ENCODE assay signal across 27 cellular contexts in genomic region chr14:72514660-72515025, GRCh38.
"Had no signal": no experiment of that assay in that cellular context is flagged by ENCODE, and none has a peak within 500 bp of the region (broad histone marks: within the 10 kb centered on the region; RNA-seq: fewer than 3 reads in every experiment).

No MANE protein-coding gene starts in this region.

- H3K9me3 ChIP-seq: gastrocnemius medialis, left ventricle myocardium inferior, mucosa of descending colon, neutrophil, ovary, thoracic aorta, uterus had no signal

- DNase-seq: activated CD4-positive, alpha-beta T cell treated with anti-CD3 and anti-CD28 coated beads for 48 hours; activated CD4-positive, alpha-beta T cell treated with anti-CD3 and anti-CD28 coated beads, Interleukin-2, amount 50 U/mL, for 48 hours; activated CD8-positive, alpha-beta memory T cell treated with anti-CD3 and anti-CD28 coated beads for 24 hours; activated effector memory CD4-positive, alpha-beta T cell treated with Interleukin-2 at 50 U/mL for 16 hours; activated naive CD4-positive, alpha-beta T cell treated with Interleukin-2 at 50 U/mL for 16 hours; cerebellar nuclear complex; effector memory CD4-positive, alpha-beta T cell; gastrocnemius medialis; left ventricle myocardium inferior; mucosa of descending colon; ovary; stimulated activated CD4-positive, alpha-beta T cell treated with anti-CD3 and anti-CD28 coated beads, Interleukin-12 subunit alpha, Interleukin-12 subunit beta, amount 100 ng/mL, for 4 hours; stimulated activated CD4-positive, alpha-beta T cell treated with anti-CD3 and anti-CD28 coated beads, Interleukin-4, amount 100 ng/mL, for 1 hour; uterus had no signal

- H3K4me1 ChIP-seq: uterus had no signal

- H3K9me3 Mint-ChIP-seq: natural killer cell treated with Interleukin-12 subunit alpha and Interleukin-12 subunit beta and Interleukin-15 and Interleukin-18, amount 100 ng/mL, for 72 hours; type B pancreatic cell had no signal

- H3K4me3 ChIP-seq: coronary artery, dorsolateral prefrontal cortex, gastrocnemius medialis, left ventricle myocardium inferior, lung, mucosa of descending colon, ovary, skin epidermis, thoracic aorta, uterus had no signal

- H3K4me3 Mint-ChIP-seq: activated naive CD8-positive, alpha-beta T cell; natural killer cell treated with Interleukin-12 subunit alpha and Interleukin-12 subunit beta and Interleukin-15 and Interleukin-18, amount 100 ng/mL, for 72 hours; stimulated activated naive CD8-positive, alpha-beta T cell treated with anti-CD3 and anti-CD28 coated beads, Interleukin-15, Interleukin-2, amounts not matched to agents 100 ng/mL and 50 ng/mL, for 24 hours; type B pancreatic cell had no signal

- H3K27me3 ChIP-seq: dorsolateral prefrontal cortex, gastrocnemius medialis, ovary, uterus had no signal

- H3K36me3 ChIP-seq: gastrocnemius medialis, left ventricle myocardium inferior, neutrophil, ovary, thoracic aorta, uterus, WERI-Rb-1 had no signal

- ATAC-seq: activated CD4-positive, CD25-positive, alpha-beta regulatory T cell treated with anti-CD3 and anti-CD28 coated beads, Interleukin-2, amount 50 U/mL, for 24 hours; gastrocnemius medialis; mucosa of descending colon; natural killer cell treated with Interleukin-12 subunit alpha and Interleukin-12 subunit beta and Interleukin-15 and Interleukin-18, amount 100 ng/mL, for 72 hours had no signal

- H3K27ac Mint-ChIP-seq: activated naive CD8-positive, alpha-beta T cell; progenitor cell of endocrine pancreas; stimulated activated naive CD8-positive, alpha-beta T cell treated with anti-CD3 and anti-CD28 coated beads, Interleukin-15, Interleukin-2, amounts not matched to agents 100 ng/mL and 50 ng/mL, for 24 hours; type B pancreatic cell had no signal

- H3K36me3 Mint-ChIP-seq: activated naive CD8-positive, alpha-beta T cell; natural killer cell treated with Interleukin-12 subunit alpha and Interleukin-12 subunit beta and Interleukin-15 and Interleukin-18, amount 100 ng/mL, for 72 hours; type B pancreatic cell had no signal

- H3K27ac ChIP-seq: coronary artery, gastrocnemius medialis, left ventricle myocardium inferior, neutrophil, ovary, skin epidermis, thoracic aorta, uterus, WERI-Rb-1 had no signal
